Comparison of ENCODE assay signal across 8 cellular contexts in genomic region chr2:64525323-64525625, GRCh38. TPM values are rescaled to one million over a fixed set of nuclear protein-coding genes. Genes with fewer than 3 reads are reported as not detected.
DNase-seq lines count a peak whose midpoint lies in the region; FAIRE-seq and TF ChIP-seq lines count a peak whose summit lies in the region.

No MANE protein-coding gene starts in this region.

- H3K27me3 ChIP-seq in kidney epithelial cell (ENCODE audit: control insufficient read depth, insufficient read depth, low read length): no peaks in the 10 kb centered on the region

- H3K4me3 ChIP-seq in kidney epithelial cell (ENCODE audit: low read depth, low read length): peak overlapping the region; percentile 97

- FAIRE-seq in D721Med (lab: Jason Lieb, UNC): no peak

- no peak for TF ChIP-seq CTCF in kidney epithelial cell (IDR thresholded peaks at IDR 0.05; ENCODE audit: insufficient read depth, low read length, poor library complexity, severe bottlenecking)
- no peak for TF ChIP-seq CTCF in D721Med (IDR thresholded peaks at IDR 0.05; ENCODE audit: insufficient read depth, missing control alignments)

- H3K36me3 ChIP-seq in kidney epithelial cell (ENCODE audit: control insufficient read depth, insufficient read depth, low read length): no peaks in the 10 kb centered on the region

- DNase-seq in activated effector memory CD4-positive, alpha-beta T cell treated with anti-CD3 and anti-CD28 coated beads, Interleukin-2, amount 50 U/mL, for 16 hours: peak; percentile 73
- DNase-seq in activated effector memory CD4-positive, alpha-beta T cell treated with Interleukin-2 at 50 U/mL for 16 hours: no peak
- peak; percentile 64 for DNase-seq in MV-4-11 (lab: John Stamatoyannopoulos, UW)
- DNase-seq in activated naive CD8-positive, alpha-beta T cell treated with anti-CD3 and anti-CD28 coated beads, Interleukin-2, amount 50 U/mL, for 16 hours (ENCODE audit: low read depth, low spot score): peak; percentile 17
- no peak for DNase-seq in kidney epithelial cell (ENCODE audit: low read depth)
- peak; percentile 24 to 43 (median 36) for DNase-seq in stimulated activated CD4-positive, alpha-beta T cell treated with anti-CD3 and anti-CD28 coated beads, TNF-alpha, amount 100 ng/mL, for 24 hours (ENCODE audit: low read depth in 3 of 3)
- no peak for DNase-seq in D721Med (ENCODE audit: insufficient read length, low spot score)
- no peak for DNase-seq in NCI-H1436 (lab: John Stamatoyannopoulos, UW)

RNA-seq across cellular contexts. Expression of gene AFTPH, which starts 1.1 kb away (rescaled TPM):
- 20.3 and 20.5 TPM in 2 replicates for total RNA-seq in kidney epithelial cell

Comparison
In these comparisons a context has a peak if more than half of its experiments do, and no peak if none do; other contexts are left out.
1. DNase-seq: peak in activated effector memory CD4-positive, alpha-beta T cell treated with anti-CD3 and anti-CD28 coated beads, Interleukin-2, amount 50 U/mL, for 16 hours (single experiment), MV-4-11 (single experiment), activated naive CD8-positive, alpha-beta T cell treated with anti-CD3 and anti-CD28 coated beads, Interleukin-2, amount 50 U/mL, for 16 hours (single experiment) and stimulated activated CD4-positive, alpha-beta T cell treated with anti-CD3 and anti-CD28 coated beads, TNF-alpha, amount 100 ng/mL, for 24 hours (3 of 3); none in activated effector memory CD4-positive, alpha-beta T cell treated with Interleukin-2 at 50 U/mL for 16 hours (single experiment), kidney epithelial cell (single experiment), D721Med (single experiment) and NCI-H1436 (single experiment).